ENCODE assay signal across 9 cellular contexts in genomic region chr1:231612393-231613089, GRCh38. TPM values are rescaled to one million over a fixed set of nuclear protein-coding genes. Genes with fewer than 3 reads are reported as not detected.
DNase-seq lines count a peak whose midpoint lies in the region; ATAC-seq, FAIRE-seq and TF ChIP-seq lines count a peak whose summit lies in the region.
"Had no signal": no experiment of that assay in that cellular context is flagged by ENCODE, and none has a peak within 500 bp of the region (broad histone marks: within the 10 kb centered on the region; RNA-seq: fewer than 3 reads in every experiment).

No MANE protein-coding gene starts in this region.

- H3K36me3 Mint-ChIP-seq in activated CD8-positive, alpha-beta memory T cell treated with anti-CD3 and anti-CD28 coated beads, Interleukin-2, amount 10 ng/mL, durations not matched to agents 7 days and 5 days, result peaks cover 29% of the 10 kb centered on the region

- H3K4me1 Mint-ChIP-seq in activated CD8-positive, alpha-beta memory T cell treated with anti-CD3 and anti-CD28 coated beads, Interleukin-2, amount 10 ng/mL, durations not matched to agents 7 days and 5 days, result peaks cover 47% of the 10 kb centered on the region

- DNase-seq in D721Med (ENCODE audit: insufficient read length, low spot score) (no peak), NCI-H2081 treated with DMSO at 0.1 percent for 48 hours (lab: John Stamatoyannopoulos, UW) (no peak), NCI-H774 (lab: John Stamatoyannopoulos, UW) (no peak), caudate nucleus (lab: John Stamatoyannopoulos, UW) (no peak)
- peak; percentile 87 for DNase-seq in activated CD8-positive, alpha-beta memory T cell treated with anti-CD3 and anti-CD28 coated beads, Interleukin-2, amount 10 ng/mL, durations not matched to agents 7 days and 5 days
- DNase-seq in stimulated activated CD4-positive, alpha-beta T cell treated with anti-CD3 and anti-CD28 coated beads, Interleukin-4, amount 100 ng/mL, for 48 hours (ENCODE audit: low read depth in 2 of 2), result peak; percentile 12 to 28

- H3K9me3 Mint-ChIP-seq in activated CD8-positive, alpha-beta memory T cell treated with anti-CD3 and anti-CD28 coated beads, Interleukin-2, amount 10 ng/mL, durations not matched to agents 7 days and 5 days (ENCODE audit: low read depth), result peaks cover 19% of the 10 kb centered on the region

- TF ChIP-seq CTCF in D721Med (IDR thresholded peaks at IDR 0.05; ENCODE audit: insufficient read depth, missing control alignments), result no peak

- peaks cover 6% of the 10 kb centered on the region for H3K27me3 Mint-ChIP-seq in activated CD8-positive, alpha-beta memory T cell treated with anti-CD3 and anti-CD28 coated beads, Interleukin-2, amount 10 ng/mL, durations not matched to agents 7 days and 5 days

- ATAC-seq in GM21390 (IDR thresholded peaks at IDR 0.05; ENCODE audit: unreplicated experiment), result peak; percentile 99
- ATAC-seq in HG03571 (IDR thresholded peaks at IDR 0.05; ENCODE audit: unreplicated experiment), result peak; percentile 99
- peak; percentile 92 for ATAC-seq in activated CD8-positive, alpha-beta memory T cell treated with anti-CD3 and anti-CD28 coated beads, Interleukin-2, amount 10 ng/mL, durations not matched to agents 7 days and 5 days

- peak overlapping the region; percentile 38 for H3K4me3 Mint-ChIP-seq in activated CD8-positive, alpha-beta memory T cell treated with anti-CD3 and anti-CD28 coated beads, Interleukin-2, amount 10 ng/mL, durations not matched to agents 7 days and 5 days

- H3K27ac ChIP-seq in caudate nucleus (ENCODE audit: low read depth, low read length), result no peak overlapping the region

- FAIRE-seq in D721Med (lab: Jason Lieb, UNC), result peak; percentile 21
- FAIRE-seq: islet of Langerhans had no signal

- peak overlapping the region; percentile 93 for H3K27ac Mint-ChIP-seq in activated CD8-positive, alpha-beta memory T cell treated with anti-CD3 and anti-CD28 coated beads, Interleukin-2, amount 10 ng/mL, durations not matched to agents 7 days and 5 days

- CTCF ChIA-PET in activated CD8-positive, alpha-beta memory T cell treated with anti-CD3 and anti-CD28 coated beads, Interleukin-2, amount 10 ng/mL, durations not matched to agents 7 days and 5 days (lab: Charles Lee), result interaction anchor here (1.0 to 1.5 kb wide), 3 partner anchors 9 to 192 kb away, joined by 4 to 5 read pairs (median 4); partner anchors contain the start of gene DISC1

RNA-seq across cellular contexts. Expression of gene DISC1, which starts 14.0 kb away (rescaled TPM):
- total RNA-seq in activated CD8-positive, alpha-beta memory T cell treated with anti-CD3 and anti-CD28 coated beads, Interleukin-2, amount 10 ng/mL, durations not matched to agents 7 days and 5 days, result 10 to 100 TPM in 1 of 2 experiments, 1 to 10 TPM in 1; 4.4 to 14.4 TPM

Comparison
In these comparisons a context has a peak if more than half of its experiments do, and no peak if none do; other contexts are left out.
1. DNase-seq: peak in activated CD8-positive, alpha-beta memory T cell treated with anti-CD3 and anti-CD28 coated beads, Interleukin-2, amount 10 ng/mL, durations not matched to agents 7 days and 5 days (single experiment) and stimulated activated CD4-positive, alpha-beta T cell treated with anti-CD3 and anti-CD28 coated beads, Interleukin-4, amount 100 ng/mL, for 48 hours (2 of 2); none in D721Med (single experiment), NCI-H2081 treated with DMSO at 0.1 percent for 48 hours (single experiment), NCI-H774 (single experiment) and caudate nucleus (0 of 61).
2. Peak in every context shown above with its lines, with median percentiles within 50 percentile points of each other: ATAC-seq.